ENCODE assay signal across 8 cellular contexts in the genomic region with DNA sequence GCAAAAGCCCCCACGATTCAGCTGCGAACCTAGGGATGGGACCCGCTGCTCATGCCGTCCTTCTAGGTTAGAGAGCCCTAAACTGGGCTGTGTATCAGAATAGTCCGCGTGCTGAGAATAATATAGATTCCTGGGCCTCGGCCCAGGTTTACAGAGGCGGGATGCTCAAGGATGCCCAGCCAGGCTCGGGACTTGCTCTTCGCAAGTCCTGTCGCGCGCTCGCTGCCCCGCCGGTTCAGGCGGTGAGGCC. TPM values are rescaled to one million over a fixed set of nuclear protein-coding genes. Genes with fewer than 3 reads are reported as not detected.
DNase-seq lines count a peak whose midpoint lies in the region; ATAC-seq and TF ChIP-seq lines count a peak whose summit lies in the region.

No MANE protein-coding gene starts in this region.

- TF ChIP-seq CTCF in lower leg skin (IDR thresholded peaks at IDR 0.05) (peak in 1 of 3 donors; percentile 76), type B pancreatic cell (conservative IDR thresholded peaks at IDR 0.05) (no peak)

- no peaks in the 10 kb centered on the region for H3K27me3 Mint-ChIP-seq in activated T-cell treated with anti-CD3 and anti-CD28 coated beads, Interleukin-2, amount 50 U/mL, for 4 hours (ENCODE audit: low read depth)
- no peaks in the 10 kb centered on the region for H3K27me3 Mint-ChIP-seq in type B pancreatic cell

- H3K4me3 ChIP-seq in lower leg skin (ENCODE audit: low read depth, poor library complexity, severe bottlenecking) = peak overlapping the region; percentile 23

- peaks cover 14% of the 10 kb centered on the region for H3K36me3 Mint-ChIP-seq in activated T-cell treated with anti-CD3 and anti-CD28 coated beads, Interleukin-2, amount 50 U/mL, for 4 hours (ENCODE audit: insufficient read depth)
- H3K36me3 Mint-ChIP-seq in type B pancreatic cell = peaks cover 10% of the 10 kb centered on the region

- peaks cover 40% of the 10 kb centered on the region for H3K4me1 Mint-ChIP-seq in activated T-cell treated with anti-CD3 and anti-CD28 coated beads, Interleukin-2, amount 50 U/mL, for 4 hours (ENCODE audit: low read depth)
- peaks cover 35% of the 10 kb centered on the region for H3K4me1 Mint-ChIP-seq in type B pancreatic cell (ENCODE audit: unreplicated experiment)

- peak overlapping the region; percentile 21 for H3K27ac ChIP-seq in adipose tissue (ENCODE audit: low read depth, low read length)

- H3K27ac Mint-ChIP-seq in type B pancreatic cell = peak overlapping the region; percentile 95

- no peak for TF ChIP-seq POLR2A in lower leg skin (IDR thresholded peaks at IDR 0.05)

- intact Hi-C loops in lower leg skin (cut with DNase I; ENCODE audit: low total_unique reads) = no loop called here

- WGBS in adipose tissue, 3 donors = 3 to 11% (median 9%) methylated on average over 17 of the region's 17 CpGs
- WGBS in lower leg skin, 2 donors = 16 to 21% methylated on average over 8 to 9 of the region's 17 CpGs

- no peak for ATAC-seq in activated T-cell treated with anti-CD3 and anti-CD28 coated beads, Interleukin-2, amount 50 U/mL, for 4 hours

- no peak for DNase-seq in activated T-cell treated with anti-CD3 and anti-CD28 coated beads, Interleukin-2, amount 50 U/mL, for 4 hours
- DNase-seq in activated T-cell treated with anti-CD3 and anti-CD28 coated beads, Interleukin-2, amount 50 U/mL, for 48 hours = no peak
- no peak for DNase-seq in lower leg skin (ENCODE audit: low spot score in 2 of 2)
- DNase-seq in type B pancreatic cell (ENCODE audit: extremely low spot score, unreplicated experiment) = no peak
- no peak for DNase-seq in NCI-H446 treated with DMSO at 0.1 percent for 48 hours (lab: John Stamatoyannopoulos, UW)
- no peak for DNase-seq in inferior parietal cortex (ENCODE audit: extremely low spot score)
- DNase-seq in NCI-H1694 treated with DMSO at 0.1 percent for 48 hours (lab: John Stamatoyannopoulos, UW) = no peak

- peaks cover 4% of the 10 kb centered on the region for H3K9me3 Mint-ChIP-seq in activated T-cell treated with anti-CD3 and anti-CD28 coated beads, Interleukin-2, amount 50 U/mL, for 4 hours
- no peaks in the 10 kb centered on the region for H3K9me3 Mint-ChIP-seq in type B pancreatic cell

- H3K4me3 Mint-ChIP-seq in activated T-cell treated with anti-CD3 and anti-CD28 coated beads, Interleukin-2, amount 50 U/mL, for 4 hours = peak overlapping the region; percentile 94
- peak overlapping the region; percentile 97 for H3K4me3 Mint-ChIP-seq in type B pancreatic cell

RNA-seq across cellular contexts. Expression of a gene that starts 0.3 kb away (rescaled TPM):
- 10 to 100 TPM; 17.2 to 20.6 (median 19.8) TPM for total RNA-seq in activated T-cell treated with anti-CD3 and anti-CD28 coated beads, Interleukin-2, amount 50 U/mL, for 4 hours
- 10 to 100 TPM; 10.2 to 45.1 (median 14.1) TPM for polyA plus RNA-seq in adipose tissue
- total RNA-seq in lower leg skin (10 to 100 TPM; 15.7 to 18.7 (median 16.5) TPM), type B pancreatic cell (ENCODE audit: low replicate concordance) (58.2 and 61.1 TPM in 2 replicates)
